23 cellular contexts compared by ENCODE assay signal in genomic region chr5:137871571-137871970, GRCh38. TPM values are rescaled to one million over a fixed set of nuclear protein-coding genes. Genes with fewer than 3 reads are reported as not detected.
"Had no signal": no experiment of that assay in that cellular context is flagged by ENCODE, and none has a peak within 500 bp of the region (broad histone marks: within the 10 kb centered on the region; RNA-seq: fewer than 3 reads in every experiment).

No MANE protein-coding gene starts in this region.

- H3K4me3 Mint-ChIP-seq: activated CD4-positive, alpha-beta memory T cell treated with anti-CD3 and anti-CD28 coated beads for 36 hours; activated CD4-positive, alpha-beta T cell treated with anti-CD3 and anti-CD28 coated beads, Interleukin-2, amount 10 ng/mL, durations not matched to agents 7 days and 5 days; activated naive CD4-positive, alpha-beta T cell treated with anti-CD3 and anti-CD28 coated beads, Interleukin-2, amount 10 ng/mL, durations not matched to agents 7 days and 5 days; activated naive CD8-positive, alpha-beta T cell treated with anti-CD3 and anti-CD28 coated beads for 36 hours; T-cell had no signal

- H3K27me3 ChIP-seq: brain microvascular endothelial cell, cardiac muscle cell, Peyer's patch had no signal

- H3K36me3 ChIP-seq: brain microvascular endothelial cell, cardiac muscle cell, Peyer's patch had no signal

- H3K9me3 ChIP-seq: Peyer's patch had no signal

- H3K36me3 Mint-ChIP-seq: activated CD4-positive, alpha-beta memory T cell treated with anti-CD3 and anti-CD28 coated beads for 36 hours; activated naive CD4-positive, alpha-beta T cell treated with anti-CD3 and anti-CD28 coated beads, Interleukin-2, amount 10 ng/mL, durations not matched to agents 7 days and 5 days; activated naive CD8-positive, alpha-beta T cell treated with anti-CD3 and anti-CD28 coated beads for 36 hours; T-cell had no signal

- DNase-seq: activated CD4-positive, alpha-beta memory T cell treated with anti-CD3 and anti-CD28 coated beads for 36 hours; activated CD4-positive, alpha-beta T cell treated with anti-CD3 and anti-CD28 coated beads, Interleukin-2, amount 10 ng/mL, durations not matched to agents 7 days and 5 days; activated CD4-positive, CD25-positive, alpha-beta regulatory T cell; activated CD8-positive, alpha-beta memory T cell treated with anti-CD3 and anti-CD28 coated beads for 24 hours; activated gamma-delta T cell treated with Interleukin-2 at 50 U/mL for 16 hours; activated naive CD4-positive, alpha-beta T cell treated with anti-CD3 and anti-CD28 coated beads, Interleukin-2, amount 10 ng/mL, durations not matched to agents 7 days and 5 days; activated naive CD8-positive, alpha-beta T cell treated with anti-CD3 and anti-CD28 coated beads for 36 hours; activated T-cell treated with anti-CD3 and anti-CD28 coated beads, Interleukin-2, amount 50 U/mL, for 48 hours; brain microvascular endothelial cell; Kasumi-1; NCI-H146; NCI-H187 treated with DMSO at 0.1 percent for 48 hours; NCI-H2081 treated with DMSO at 0.1 percent for 48 hours; NCI-H446; Peyer's patch; SIG-M5; T-cell; T-helper 2 cell had no signal

- H3K4me1 ChIP-seq: Peyer's patch had no signal

- H3K4me1 Mint-ChIP-seq: T-cell had no signal

- H3K27ac Mint-ChIP-seq: activated CD4-positive, alpha-beta memory T cell treated with anti-CD3 and anti-CD28 coated beads for 36 hours; activated CD4-positive, alpha-beta T cell treated with anti-CD3 and anti-CD28 coated beads, Interleukin-2, amount 10 ng/mL, durations not matched to agents 7 days and 5 days; activated naive CD4-positive, alpha-beta T cell treated with anti-CD3 and anti-CD28 coated beads, Interleukin-2, amount 10 ng/mL, durations not matched to agents 7 days and 5 days; activated naive CD8-positive, alpha-beta T cell treated with anti-CD3 and anti-CD28 coated beads for 36 hours; activated T-helper 2 cell treated with anti-CD3 and anti-CD28 coated beads, Interferon-gamma antibody, Interleukin-2, Interleukin-4, amounts not matched to agents 10 μg/mL and 5 μg/mL and 100 μg/mL, durations not matched to agents 14 hours and 24 hours and 36 hours; T-cell had no signal

- H3K9me3 Mint-ChIP-seq: activated CD4-positive, alpha-beta memory T cell treated with anti-CD3 and anti-CD28 coated beads for 36 hours; activated CD4-positive, alpha-beta T cell treated with anti-CD3 and anti-CD28 coated beads, Interleukin-2, amount 10 ng/mL, durations not matched to agents 7 days and 5 days; activated naive CD4-positive, alpha-beta T cell treated with anti-CD3 and anti-CD28 coated beads, Interleukin-2, amount 10 ng/mL, durations not matched to agents 7 days and 5 days; activated naive CD8-positive, alpha-beta T cell treated with anti-CD3 and anti-CD28 coated beads for 36 hours; activated T-helper 2 cell treated with anti-CD3 and anti-CD28 coated beads, Interferon-gamma antibody, Interleukin-2, Interleukin-4, amounts not matched to agents 10 μg/mL and 5 μg/mL and 100 μg/mL, durations not matched to agents 14 hours and 24 hours and 36 hours; T-cell had no signal

- H3K27ac ChIP-seq: brain microvascular endothelial cell, cardiac muscle cell, Peyer's patch, RWPE1, VCaP had no signal

- ATAC-seq: T-cell had no signal

- H3K27me3 Mint-ChIP-seq: activated CD4-positive, alpha-beta memory T cell treated with anti-CD3 and anti-CD28 coated beads for 36 hours; T-cell had no signal

- H3K4me3 ChIP-seq: cardiac muscle cell, K562, Peyer's patch had no signal

RNA-seq across cellular contexts. Expression of gene MYOT, which starts 3.9 kb away (rescaled TPM):
- total RNA-seq: activated CD4-positive, alpha-beta memory T cell treated with anti-CD3 and anti-CD28 coated beads for 36 hours; activated CD4-positive, alpha-beta T cell treated with anti-CD3 and anti-CD28 coated beads, Interleukin-2, amount 10 ng/mL, durations not matched to agents 7 days and 5 days; activated naive CD8-positive, alpha-beta T cell treated with anti-CD3 and anti-CD28 coated beads for 36 hours; activated T-helper 2 cell treated with anti-CD3 and anti-CD28 coated beads, Interferon-gamma antibody, Interleukin-2, Interleukin-4, amounts not matched to agents 10 μg/mL and 5 μg/mL and 100 μg/mL, durations not matched to agents 14 hours and 24 hours and 36 hours; cardiac muscle cell; K562; T-cell had no signal

RNA-seq across cellular contexts. Expression of gene PKD2L2, which starts 17.7 kb away (rescaled TPM):
- total RNA-seq: activated CD4-positive, alpha-beta memory T cell treated with anti-CD3 and anti-CD28 coated beads for 36 hours; activated CD4-positive, alpha-beta T cell treated with anti-CD3 and anti-CD28 coated beads, Interleukin-2, amount 10 ng/mL, durations not matched to agents 7 days and 5 days; activated naive CD8-positive, alpha-beta T cell treated with anti-CD3 and anti-CD28 coated beads for 36 hours; activated T-helper 2 cell treated with anti-CD3 and anti-CD28 coated beads, Interferon-gamma antibody, Interleukin-2, Interleukin-4, amounts not matched to agents 10 μg/mL and 5 μg/mL and 100 μg/mL, durations not matched to agents 14 hours and 24 hours and 36 hours; cardiac muscle cell; Peyer's patch; T-cell had no signal
